ENCODE assay signal across 9 cellular contexts in the genomic region with DNA sequence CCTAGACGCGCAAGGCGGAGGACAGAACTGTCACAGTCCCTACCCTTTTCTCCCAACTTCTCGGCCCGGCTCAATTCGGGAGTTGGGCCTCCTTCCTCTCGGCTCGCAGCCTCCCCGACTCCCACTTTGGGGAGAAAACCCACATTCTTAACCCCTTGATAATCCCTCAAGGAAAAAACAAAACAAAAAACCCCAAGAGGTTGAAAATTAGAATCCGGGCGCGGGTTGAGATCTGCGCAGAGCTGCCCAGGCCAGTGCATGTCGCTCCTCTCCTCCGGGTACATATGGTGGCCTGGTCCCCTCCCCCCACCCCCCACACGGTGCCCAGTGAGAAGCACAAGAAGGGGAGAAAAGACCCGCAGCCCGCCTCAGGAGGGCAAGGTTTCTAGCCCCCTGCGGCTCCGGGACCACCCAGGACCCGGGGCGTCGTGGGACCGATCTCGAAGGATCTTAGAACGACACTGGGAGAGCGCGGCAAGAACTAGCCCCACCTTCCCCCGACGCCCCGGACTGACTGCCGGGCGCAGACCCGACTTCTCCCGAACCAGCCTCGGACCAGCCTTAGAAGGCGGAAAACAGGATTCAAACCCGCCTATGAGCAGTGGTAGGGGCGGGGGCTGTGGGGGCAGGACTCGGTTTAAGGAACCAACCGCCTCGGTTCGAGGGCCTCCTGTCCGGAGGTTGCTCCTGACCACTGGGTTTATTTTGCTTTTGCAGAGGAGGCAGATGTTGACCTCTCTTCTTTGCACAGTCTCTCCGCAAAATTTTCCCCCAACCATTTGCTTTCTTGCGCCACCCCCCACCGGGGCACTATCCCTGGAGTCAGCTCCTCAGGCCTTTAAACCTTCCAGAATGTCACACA. TPM values are rescaled to one million over a fixed set of nuclear protein-coding genes. Genes with fewer than 3 reads are reported as not detected.
DNase-seq lines count a peak whose midpoint lies in the region; ATAC-seq, FAIRE-seq and TF ChIP-seq lines count a peak whose summit lies in the region.
"Had no signal": no experiment of that assay in that cellular context is flagged by ENCODE, and none has a peak within 500 bp of the region (broad histone marks: within the 10 kb centered on the region; RNA-seq: fewer than 3 reads in every experiment).

No MANE protein-coding gene starts in this region.

- 3 to 4% methylated on average over 30 to 46 of the region's 47 CpGs for WGBS in endodermal cell (ENCODE audit: insufficient coverage in 1 of 2, insufficient read length in 1 of 2), 2 experiments

- H3K9me3 ChIP-seq in endodermal cell (ENCODE audit: control insufficient read depth, low read length), result no peaks in the 10 kb centered on the region
- no peaks in the 10 kb centered on the region for H3K9me3 ChIP-seq in muscle layer of colon (ENCODE audit: low read length)

- no peak for FAIRE-seq in RCC 7860 (lab: Jason Lieb, UNC)

- H3K36me3 ChIP-seq in ACC112 (ENCODE audit: insufficient read depth, low read length) (no peaks in the 10 kb centered on the region), endodermal cell (ENCODE audit: control insufficient read depth, insufficient read depth, low read length) (no peaks in the 10 kb centered on the region), muscle layer of colon (ENCODE audit: insufficient read depth, low read length) (no peaks in the 10 kb centered on the region)

- H3K9me3 Mint-ChIP-seq in endodermal cell, result no peaks in the 10 kb centered on the region

- peak overlapping the region; percentile 91 for H3K4me3 ChIP-seq in ACC112 (ENCODE audit: low read depth, low read length)
- H3K4me3 ChIP-seq in endodermal cell (ENCODE audit: low read length), result peak overlapping the region; percentile 84
- peak overlapping the region; percentile 21 to 63 for H3K4me3 ChIP-seq in muscle layer of colon (ENCODE audit: low read depth in 1 of 2, low read length in 2 of 2)

- DNase-seq in HuH-7.5 (ENCODE audit: low spot score) (peak; percentile 46), endodermal cell (peak; percentile 85), RCC 7860 (ENCODE audit: low spot score) (no peak)

- peaks cover 25% of the 10 kb centered on the region for H3K79me2 ChIP-seq in ACC112 (ENCODE audit: control insufficient read depth, insufficient read depth, low read length, unreplicated experiment)

- H3K27me3 Mint-ChIP-seq in endodermal cell (ENCODE audit: insufficient read depth), result peaks cover 93% of the 10 kb centered on the region

- peak overlapping the region; percentile 61 for H3K27ac Mint-ChIP-seq in endodermal cell

- peak overlapping the region; percentile 68 for H3K4me3 Mint-ChIP-seq in endodermal cell

- ATAC-seq in GM21390 (IDR thresholded peaks at IDR 0.05; ENCODE audit: unreplicated experiment) (no peak), HG02938 (IDR thresholded peaks at IDR 0.05; ENCODE audit: unreplicated experiment) (no peak), HG03039 (IDR thresholded peaks at IDR 0.05; ENCODE audit: unreplicated experiment) (no peak)

- H3K9ac ChIP-seq in endodermal cell (ENCODE audit: extremely low read depth, low read length, poor library complexity, severe bottlenecking), result no peak overlapping the region
- H3K9ac ChIP-seq in muscle layer of colon (ENCODE audit: low read length), result no peak overlapping the region

- H3K4me1 ChIP-seq in ACC112 (ENCODE audit: control insufficient read depth, insufficient read depth, low read length, unreplicated experiment), result peaks cover 6% of the 10 kb centered on the region
- H3K4me1 ChIP-seq in endodermal cell (ENCODE audit: control insufficient read depth, insufficient read depth, low read length), result peaks cover 12% of the 10 kb centered on the region
- peaks cover 25% of the 10 kb centered on the region for H3K4me1 ChIP-seq in muscle layer of colon (ENCODE audit: insufficient read depth, low read length)

- TF ChIP-seq CTCF in endodermal cell (conservative IDR thresholded peaks at IDR 0.05), result peak; percentile 3

- H3K27ac ChIP-seq in ACC112 (ENCODE audit: low read depth, low read length) (peak overlapping the region; percentile 68), endodermal cell (ENCODE audit: low read depth, low read length) (no peak overlapping the region), muscle layer of colon (ENCODE audit: low read depth, low read length) (peak overlapping the region; percentile 59)

- H3K4me1 Mint-ChIP-seq in endodermal cell, result peaks cover 33% of the 10 kb centered on the region

- no peaks in the 10 kb centered on the region for H3K27me3 ChIP-seq in ACC112 (ENCODE audit: insufficient read depth, low read length)
- peaks cover 100% of the 10 kb centered on the region for H3K27me3 ChIP-seq in endodermal cell (ENCODE audit: control insufficient read depth, insufficient read depth, low read length, poor library complexity, severe bottlenecking)
- peaks cover 64 to 69% of the 10 kb centered on the region in 2 donors for H3K27me3 ChIP-seq in muscle layer of colon (ENCODE audit: control insufficient read depth in 1 of 2, insufficient read depth in 2 of 2, low read length in 2 of 2)

- H2AFZ ChIP-seq in ACC112 (ENCODE audit: low read length, unreplicated experiment), result peak overlapping the region; percentile 86

- H3K36me3 Mint-ChIP-seq in endodermal cell (ENCODE audit: low read depth), result no peaks in the 10 kb centered on the region

RNA-seq across cellular contexts. Expression of a gene that starts 2.5 kb away (rescaled TPM):
- total RNA-seq in endodermal cell, result 10 to 100 TPM in 1 of 2 donors, 1 to 10 TPM in 1; 7.8 to 10.7 TPM
- 9.9 TPM for polyA plus RNA-seq in endodermal cell (2013, experiment 1 of 2)
- 8.4 TPM for polyA plus RNA-seq in endodermal cell (2013, experiment 2 of 2)
- total RNA-seq: activated CD8-positive, alpha-beta memory T cell treated with anti-CD3 and anti-CD28 coated beads for 36 hours had no signal
